ENCODE assay signal across 20 cellular contexts in the genomic region with DNA sequence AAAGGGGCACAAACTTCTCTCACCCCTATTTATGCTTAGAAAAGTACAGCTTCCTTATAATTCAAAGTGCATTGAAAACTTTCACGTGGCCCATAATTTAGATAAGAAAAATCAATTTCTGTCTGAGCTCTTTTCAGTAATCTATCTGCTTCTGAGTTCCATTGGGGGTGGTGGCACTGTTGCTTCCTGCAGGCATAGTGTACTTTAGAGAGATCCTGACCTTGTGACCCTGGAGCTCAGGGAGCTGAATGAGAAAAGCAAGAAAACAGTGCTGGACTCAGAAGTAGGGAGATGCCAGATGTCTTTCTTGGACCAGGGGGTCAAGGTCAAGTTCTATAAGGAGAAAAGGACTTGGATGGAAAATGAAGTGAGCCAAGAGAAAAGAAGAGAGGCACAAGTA.
DNase-seq lines count a peak whose midpoint lies in the region; ATAC-seq, FAIRE-seq and TF ChIP-seq lines count a peak whose summit lies in the region.
"Had no signal": no experiment of that assay in that cellular context is flagged by ENCODE, and none has a peak within 500 bp of the region (broad histone marks: within the 10 kb centered on the region; RNA-seq: fewer than 3 reads in every experiment).

No MANE protein-coding gene starts in this region.

- CTCF ChIA-PET in GM12878 (lab: Yijun Ruan, JAX), result interaction anchor here (1.0 to 6.0 kb wide), 6 partner anchors 11 to 320 kb away, joined by 3 to 44 read pairs (median 4); no protein-coding TSS in a partner anchor

- no TSS peak for BruUV-seq in GM12878 (replicated peaks; lab: Mats Ljungman, UMichigan)

- no peak overlapping the region for H3K9ac ChIP-seq in GM12878 (ENCODE audit: control insufficient read depth, insufficient read depth, low read length)
- H3K9ac ChIP-seq: GM23248 had no signal

- H3K27ac ChIP-seq in cardiac muscle cell (peak overlapping the region; percentile 69), right cardiac atrium (ENCODE audit: low read length) (no peak overlapping the region), GM12878 (ENCODE audit: control insufficient read depth, insufficient read depth) (no peak overlapping the region), uterus (no peak overlapping the region), left lung (no peak overlapping the region)
- H3K27ac ChIP-seq: 22Rv1, A549, C4-2B, GM23248 had no signal

- TF ChIP-seq RAD21 in GM12878 (IDR thresholded peaks at IDR 0.05; ENCODE audit: insufficient read depth, low read depth, low read length), result no peak

- TF ChIP-seq CTCF in cardiac muscle cell (IDR thresholded peaks at IDR 0.05; ENCODE audit: low read depth, low read length), result no peak
- TF ChIP-seq CTCF in GM12878 (IDR thresholded peaks at IDR 0.05 in 2 of 3, conservative IDR thresholded peaks at IDR 0.05 in 1 of 3; ENCODE audit: control insufficient read depth in 2 of 3, extremely low read depth in 1 of 3, insufficient read depth in 1 of 3, low read depth in 3 of 3, low read length in 3 of 3), result no peak
- no peak for TF ChIP-seq CTCF in nephron progenitor cell (IDR thresholded peaks at IDR 0.05)
- TF ChIP-seq CTCF in uterus (IDR thresholded peaks at IDR 0.05), result no peak
- no peak for TF ChIP-seq CTCF in left lung (IDR thresholded peaks at IDR 0.05)

- no peak overlapping the region for H3K4me3 Mint-ChIP-seq in nephron progenitor cell
- H3K4me3 Mint-ChIP-seq: CD4-positive, alpha-beta memory T cell; IgD-negative memory B cell had no signal

- RAD21 ChIA-PET in GM12878 (lab: Charles Lee; ENCODE audit: unreplicated experiment), result interaction anchor here (1.1 to 2.8 kb wide), 3 partner anchors 11 to 127 kb away, joined by 3 to 11 read pairs (median 4); no protein-coding TSS in a partner anchor

- peaks cover 31% of the 10 kb centered on the region for H3K4me1 Mint-ChIP-seq in nephron progenitor cell
- H3K4me1 Mint-ChIP-seq: CD4-positive, alpha-beta memory T cell; IgD-negative memory B cell had no signal

- H3K9me3 ChIP-seq in cardiac muscle cell (ENCODE audit: low read depth), result no peaks in the 10 kb centered on the region
- H3K9me3 ChIP-seq in right cardiac atrium (ENCODE audit: control insufficient read depth, low read length), result no peaks in the 10 kb centered on the region
- no peaks in the 10 kb centered on the region for H3K9me3 ChIP-seq in GM12878 (replicated peaks; ENCODE audit: control insufficient read depth, insufficient read depth, low read length)
- H3K9me3 ChIP-seq in uterus, result no peaks in the 10 kb centered on the region
- no peaks in the 10 kb centered on the region for H3K9me3 ChIP-seq in left lung
- H3K9me3 ChIP-seq: A549, HAP-1 had no signal

- no peak overlapping the region for H3K27ac Mint-ChIP-seq in nephron progenitor cell
- H3K27ac Mint-ChIP-seq: CD4-positive, alpha-beta memory T cell; IgD-negative memory B cell had no signal

- TF ChIP-seq EP300 in GM12878 (IDR thresholded peaks at IDR 0.05; ENCODE audit: borderline replicate concordance in 1 of 2, control insufficient read depth in 1 of 2, low read depth in 2 of 2, low read length in 2 of 2), result no peak

- no peaks in the 10 kb centered on the region for H3K36me3 ChIP-seq in cardiac muscle cell
- H3K36me3 ChIP-seq in GM12878 (ENCODE audit: control insufficient read depth in 2 of 2, insufficient read depth in 2 of 2, low read length in 1 of 2), result no peaks in the 10 kb centered on the region
- no peaks in the 10 kb centered on the region for H3K36me3 ChIP-seq in uterus
- no peaks in the 10 kb centered on the region for H3K36me3 ChIP-seq in left lung
- H3K36me3 ChIP-seq: HAP-1 had no signal

- ATAC-seq in right cardiac atrium, result no peak
- no peak for ATAC-seq in GM12878
- no peak for ATAC-seq in left lung
- ATAC-seq: A549, HepG2 had no signal

- H3K4me2 ChIP-seq in GM12878 (ENCODE audit: control insufficient read depth, insufficient read depth), result no peak overlapping the region
- H3K4me2 ChIP-seq: A549 had no signal

- H3K9me3 Mint-ChIP-seq in nephron progenitor cell, result no peaks in the 10 kb centered on the region

- peaks cover 34% of the 10 kb centered on the region for H3K4me1 ChIP-seq in cardiac muscle cell (ENCODE audit: low read depth)
- peaks cover 1% of the 10 kb centered on the region for H3K4me1 ChIP-seq in right cardiac atrium (ENCODE audit: control insufficient read depth, insufficient read depth, low read length)
- no peaks in the 10 kb centered on the region for H3K4me1 ChIP-seq in GM12878 (ENCODE audit: control insufficient read depth, insufficient read depth, low read length)
- H3K4me1 ChIP-seq in uterus, result no peaks in the 10 kb centered on the region
- H3K4me1 ChIP-seq in left lung, result no peaks in the 10 kb centered on the region
- H3K4me1 ChIP-seq: A549, HAP-1 had no signal

- no peak overlapping the region for H2AFZ ChIP-seq in GM12878 (ENCODE audit: control insufficient read depth, low read depth, low read length)
- H2AFZ ChIP-seq: GM23248 had no signal

- in situ Hi-C loops in GM12878 (cut with MboI), result no loop called here

- POLR2A ChIA-PET in GM12878 (lab: Charles Lee), result interaction anchor here (0.8 to 1.2 kb wide), 2 partner anchors 16 to 18 kb away, joined by 3 to 4 read pairs; no protein-coding TSS in a partner anchor

- no peak for FAIRE-seq in GM12878 (lab: Jason Lieb, UNC)
- FAIRE-seq: A549, GM19239, HepG2 had no signal

- no peak for DNase-seq in cardiac muscle cell (ENCODE audit: low read depth in 1 of 2, low spot score in 1 of 2)
- no peak for DNase-seq in right cardiac atrium
- no peak for DNase-seq in GM12878 (ENCODE audit: low read depth, low spot score)
- peak; percentile 8 for DNase-seq in nephron progenitor cell
- no peak for DNase-seq in uterus
- DNase-seq in left lung, result no peak
- no peak for DNase-seq in glomerular visceral epithelial cell (ENCODE audit: extremely low spot score)
- DNase-seq: AML-193; Calu3; CD4-positive, alpha-beta memory T cell; DMS79 treated with DMSO at 0.1 percent for 48 hours; GF-D8; GM23248 had no signal

- H4K20me1 ChIP-seq in GM12878 (ENCODE audit: control insufficient read depth, insufficient read depth), result no peaks in the 10 kb centered on the region

- peaks cover 3% of the 10 kb centered on the region for H3K27me3 Mint-ChIP-seq in nephron progenitor cell (ENCODE audit: low read depth, poor library complexity)
- H3K27me3 Mint-ChIP-seq: CD4-positive, alpha-beta memory T cell; IgD-negative memory B cell had no signal

- SMC1A ChIA-PET in GM12878 (lab: Charles Lee; ENCODE audit: uncharacterized antibody, unreplicated experiment), result interaction anchor here (0.8 to 3.6 kb wide), 7 partner anchors 10 to 664 kb away, joined by 3 to 16 read pairs (median 9); no protein-coding TSS in a partner anchor

- H3K4me3 ChIP-seq in cardiac muscle cell, result no peak overlapping the region
- H3K4me3 ChIP-seq in right cardiac atrium (ENCODE audit: low read length), result no peak overlapping the region
- H3K4me3 ChIP-seq in GM12878, result no peak overlapping the region
- no peak overlapping the region for H3K4me3 ChIP-seq in uterus
- H3K4me3 ChIP-seq in left lung, result no peak overlapping the region
- H3K4me3 ChIP-seq: A549, GM23248, HAP-1 had no signal

- TF ChIP-seq POLR2A in GM12878 (IDR thresholded peaks at IDR 0.05; ENCODE audit: low read depth, low read length), result no peak
- no peak for TF ChIP-seq POLR2A in uterus (IDR thresholded peaks at IDR 0.05)

- H3K36me3 Mint-ChIP-seq in nephron progenitor cell (ENCODE audit: low read depth), result no peaks in the 10 kb centered on the region
- H3K36me3 Mint-ChIP-seq: CD4-positive, alpha-beta memory T cell; IgD-negative memory B cell had no signal

- 33% methylated on average over 1 of the region's 1 CpG for WGBS in right cardiac atrium
- 0% methylated on average over 1 of the region's 1 CpG for WGBS in GM12878 (ENCODE audit: insufficient coverage, insufficient replicate concordance, low lambda C conversion rate, missing lambda C conversion rate)

- no peaks in the 10 kb centered on the region for H3K79me2 ChIP-seq in GM12878 (ENCODE audit: control insufficient read depth, insufficient read depth, low read length)

- H3K27me3 ChIP-seq in cardiac muscle cell (no peaks in the 10 kb centered on the region), right cardiac atrium (ENCODE audit: control insufficient read depth, insufficient read depth) (no peaks in the 10 kb centered on the region), GM12878 (replicated peaks in 1 of 2; ENCODE audit: control insufficient read depth in 2 of 2, insufficient read depth in 2 of 2, low read length in 1 of 2) (no peaks in the 10 kb centered on the region), uterus (no peaks in the 10 kb centered on the region), left lung (no peaks in the 10 kb centered on the region)

- intact Hi-C loops in right cardiac atrium (cut with DNase I), result no loop called here
- intact Hi-C loops in GM12878 (cut with micrococcal nuclease; ENCODE audit: unreplicated experiment), result no loop called here
- intact Hi-C loops in uterus (cut with DNase I; ENCODE audit: low total_unique reads), result no loop called here
- intact Hi-C loops in left lung (cut with DNase I), result no loop called here

TF ChIP-seq in GM12878, 131 proteins besides CTCF, POLR2A, EP300 and RAD21:
- TF ChIP-seq ZNF24 (IDR thresholded peaks at IDR 0.05) (no peak), NR2F1 (conservative IDR thresholded peaks at IDR 0.05) (0 out of 2 replicates have a peak, but pooled peaks have one; percentile 21)
TF ChIP-seq in GM12878: peak in this region for 1.
